1 cellular context compared by ENCODE assay signal in genomic region chr13:112978561-112979405, GRCh38.
TF ChIP-seq lines count a peak whose summit lies in the region.

No MANE protein-coding gene starts in this region.

TF ChIP-seq in H1, 55 proteins besides CTCF, POLR2A, EP300 and RAD21:
- TF ChIP-seq ATF2 (IDR thresholded peaks at IDR 0.05; ENCODE audit: low read length) (no peak), EZH2 (IDR thresholded peaks at IDR 0.05; ENCODE audit: low read depth, low read length, severe bottlenecking) (no peak), FOSL1 (IDR thresholded peaks at IDR 0.05; ENCODE audit: insufficient read depth, low read depth, low read length) (no peak), TCF12 (IDR thresholded peaks at IDR 0.05; ENCODE audit: low read depth, low read length) (no peak)
